In genomic region chr12:93441617-93442410, GRCh38 we compare ENCODE assay signal across 8 cellular contexts. TPM values are rescaled to one million over a fixed set of nuclear protein-coding genes. Genes with fewer than 3 reads are reported as not detected.
DNase-seq lines count a peak whose midpoint lies in the region; ATAC-seq, FAIRE-seq and TF ChIP-seq lines count a peak whose summit lies in the region.

Gene UBE2N, minus strand, starts transcription at chr12:93441947. Its CDS starts 63 bp downstream, at chr12:93441884.

- no peaks in the 10 kb centered on the region for H3K9me3 Mint-ChIP-seq in activated T-cell treated with anti-CD3 and anti-CD28 coated beads, Interleukin-2, amount 50 U/mL, for 72 hours

- FAIRE-seq in RCC 7860 (lab: Jason Lieb, UNC): no peak

- H3K4me2 ChIP-seq in DND-41 (ENCODE audit: insufficient read depth, low read length) (peak within 1 kb of the TSS; percentile 80), Karpas-422 (ENCODE audit: low read depth, low read length, poor library complexity, severe bottlenecking) (peak within 1 kb of the TSS; percentile 84)

- H3K9ac ChIP-seq in DND-41 (ENCODE audit: low read depth, low read length) (peak within 1 kb of the TSS; percentile 95), Karpas-422 (ENCODE audit: low read length) (peak within 1 kb of the TSS; percentile 92)

- peak within 1 kb of the TSS; percentile 100 for H3K27ac Mint-ChIP-seq in activated T-cell treated with anti-CD3 and anti-CD28 coated beads, Interleukin-2, amount 50 U/mL, for 72 hours

- H3K27me3 ChIP-seq in DND-41 (ENCODE audit: insufficient read depth, low read length, poor library complexity): no peaks in the 10 kb centered on the region
- H3K27me3 ChIP-seq in Karpas-422 (ENCODE audit: low read length): no peaks in the 10 kb centered on the region; the same call in 1 of the 2 replicates
- no peaks in the 10 kb centered on the region for H3K27me3 ChIP-seq in esophagus muscularis mucosa
- no peaks in the 10 kb centered on the region for H3K27me3 ChIP-seq in muscle layer of duodenum (ENCODE audit: low read depth, low read length)

- ATAC-seq in DND-41 (ENCODE audit: insufficient read depth, low read depth): peak; percentile 86
- peak; percentile 76 for ATAC-seq in GM21825 (IDR thresholded peaks at IDR 0.05; ENCODE audit: unreplicated experiment)
- peak; percentile 89 to 91 for ATAC-seq in activated T-cell treated with anti-CD3 and anti-CD28 coated beads, Interleukin-2, amount 50 U/mL, for 72 hours (replicated peaks in 1 of 2)

- TF ChIP-seq CTCF in DND-41 (IDR thresholded peaks at IDR 0.05; ENCODE audit: borderline replicate concordance, extremely low read depth, low read length, poor library complexity, severe bottlenecking) (peak; percentile 16), esophagus muscularis mucosa (IDR thresholded peaks at IDR 0.05) (peak in 1 of 3 experiments; percentile 14)

- H3K4me3 ChIP-seq in DND-41 (ENCODE audit: low read depth in 1 of 2, low read length in 2 of 2) (peak within 1 kb of the TSS; percentile 76 to 79), Karpas-422 (ENCODE audit: low read length) (peak within 1 kb of the TSS; percentile 74), esophagus muscularis mucosa (peak within 1 kb of the TSS; percentile 82 to 100 (median 96)), muscle layer of duodenum (ENCODE audit: low read depth in 1 of 2, low read length in 2 of 2) (peak within 1 kb of the TSS; percentile 92 to 93)

- no peaks in the 10 kb centered on the region for H3K27me3 Mint-ChIP-seq in activated T-cell treated with anti-CD3 and anti-CD28 coated beads, Interleukin-2, amount 50 U/mL, for 72 hours (ENCODE audit: low read depth)

- H2AFZ ChIP-seq in DND-41 (ENCODE audit: low read depth, low read length) (peak within 1 kb of the TSS; percentile 94), Karpas-422 (ENCODE audit: low read length) (peak within 1 kb of the TSS; percentile 78)

- H3K36me3 ChIP-seq in DND-41 (ENCODE audit: insufficient read depth, low read length) (no peaks in the 10 kb centered on the region), Karpas-422 (ENCODE audit: insufficient read depth, low read length) (no peaks in the 10 kb centered on the region), esophagus muscularis mucosa (no peaks in the 10 kb centered on the region), muscle layer of duodenum (ENCODE audit: control insufficient read depth in 1 of 2, insufficient read depth in 2 of 2, low read length in 2 of 2) (peaks cover 0 to 4% of the 10 kb centered on the region in 2 donors)

- H3K9me2 ChIP-seq in Karpas-422 (replicated peaks; ENCODE audit: insufficient read depth, low read length): no peaks in the 10 kb centered on the region

- H3K9me3 ChIP-seq in DND-41 (ENCODE audit: insufficient read depth, low read length, severe bottlenecking) (no peaks in the 10 kb centered on the region), Karpas-422 (ENCODE audit: low read length) (no peaks in the 10 kb centered on the region), esophagus muscularis mucosa (no peaks in the 10 kb centered on the region), muscle layer of duodenum (ENCODE audit: control insufficient read depth in 1 of 2, low read length in 2 of 2) (no peaks in the 10 kb centered on the region)

- intact Hi-C loops in esophagus muscularis mucosa (cut with DNase I): no loop called here

- TF ChIP-seq POLR2A in esophagus muscularis mucosa (IDR thresholded peaks at IDR 0.05; ENCODE audit: low read depth): peak; percentile 42

- peak within 1 kb of the TSS; percentile 89 for H3K27ac ChIP-seq in DND-41 (ENCODE audit: low read length)
- no peak within 1 kb of the TSS; the same call in 1 of the 2 replicates for H3K27ac ChIP-seq in Karpas-422 (ENCODE audit: low read length)
- H3K27ac ChIP-seq in esophagus muscularis mucosa (replicated peaks in 1 of 4): peak within 1 kb of the TSS; percentile 88 to 99 (median 94)
- peak within 1 kb of the TSS; percentile 92 for H3K27ac ChIP-seq in muscle layer of duodenum (ENCODE audit: low read length)

- H3K4me1 ChIP-seq in DND-41 (ENCODE audit: insufficient read depth, low read length) (peaks cover 48% of the 10 kb centered on the region), Karpas-422 (ENCODE audit: low read length) (peaks cover 52% of the 10 kb centered on the region), esophagus muscularis mucosa (peaks cover 40 to 49% (median 48%) of the 10 kb centered on the region in 4 donors), muscle layer of duodenum (ENCODE audit: control insufficient read depth in 1 of 2, insufficient read depth in 2 of 2, low read length in 2 of 2) (peaks cover 13 to 35% of the 10 kb centered on the region in 2 donors)

- no peak for TF ChIP-seq EP300 in esophagus muscularis mucosa (IDR thresholded peaks at IDR 0.05)

- peaks cover 8 to 10% of the 10 kb centered on the region in 2 donors for H3K36me3 Mint-ChIP-seq in activated T-cell treated with anti-CD3 and anti-CD28 coated beads, Interleukin-2, amount 50 U/mL, for 72 hours (ENCODE audit: insufficient read depth in 2 of 2)

- H3K4me1 Mint-ChIP-seq in activated T-cell treated with anti-CD3 and anti-CD28 coated beads, Interleukin-2, amount 50 U/mL, for 72 hours (ENCODE audit: low read depth): peaks cover 50% of the 10 kb centered on the region

- peaks cover 42% of the 10 kb centered on the region for H4K20me1 ChIP-seq in DND-41 (ENCODE audit: insufficient read depth, low read length)
- peaks cover 41% of the 10 kb centered on the region for H4K20me1 ChIP-seq in Karpas-422 (ENCODE audit: insufficient read depth, low read depth, low read length)

- under 1% methylated on average over 51 of the region's 105 CpGs for WGBS in esophagus muscularis mucosa

- DNase-seq in DND-41 (peak; percentile 96), Karpas-422 (peak; percentile 97), RCC 7860 (ENCODE audit: low spot score) (peak; percentile 84), esophagus muscularis mucosa (ENCODE audit: extremely low spot score) (peak; percentile 98)
- DNase-seq in activated T-cell treated with anti-CD3 and anti-CD28 coated beads, Interleukin-2, amount 50 U/mL, for 72 hours: peak; percentile 97
- peak; percentile 94 for DNase-seq in stimulated activated CD8-positive, alpha-beta memory T cell treated with anti-CD3 and anti-CD28 coated beads, Interleukin-7, amount 100 ng/mL, for 24 hours (ENCODE audit: low read depth)

- peak within 1 kb of the TSS; percentile 99 for H3K4me3 Mint-ChIP-seq in activated T-cell treated with anti-CD3 and anti-CD28 coated beads, Interleukin-2, amount 50 U/mL, for 72 hours

- H3K79me2 ChIP-seq in DND-41 (ENCODE audit: insufficient read depth, low read length) (peaks cover 50% of the 10 kb centered on the region), Karpas-422 (ENCODE audit: low read length) (peaks cover 46% of the 10 kb centered on the region)

RNA-seq across cellular contexts. Expression of gene UBE2N, which starts in this region (rescaled TPM):
- total RNA-seq in Karpas-422 (2014; rRNA removed; shearing (Covaris generic); ENCODE audit: low replicate concordance): 100 and 124 TPM in 2 replicates
- total RNA-seq in activated T-cell treated with anti-CD3 and anti-CD28 coated beads, Interleukin-2, amount 50 U/mL, for 72 hours: 100 to 1,000 TPM; 116 to 125 TPM
- total RNA-seq in esophagus muscularis mucosa: 100 to 1,000 TPM in 1 of 4 donors, 10 to 100 TPM in 3; 37.8 to 106 (median 61.8) TPM
